5 cellular contexts compared by ENCODE assay signal in genomic region chr11:63430726-63431125, GRCh38.
A peak's percentile ranks its signal among the peaks of the same experiment; 100 is the strongest.
DNase-seq lines count a peak whose midpoint lies in the region; ATAC-seq, FAIRE-seq and TF ChIP-seq lines count a peak whose summit lies in the region.
"Not testable (repeated sequence)": the region's sequence is repeated elsewhere in the genome, so short reads cannot be mapped to it uniquely, and the experiment has no call there.

No MANE protein-coding gene starts in this region.

- DNase-seq in ELF-1 (ENCODE audit: low read depth, low spot score) (peak; percentile 15), NT2/D1 (ENCODE audit: low read depth, low spot score) (peak; percentile 91), endodermal cell (peak; percentile 56), mesendoderm (peak; percentile 21)
- DNase-seq in K562 (ENCODE audit: extremely low read depth in 1 of 4, low spot score in 3 of 4), result not testable (repeated sequence)

- TF ChIP-seq POLR2A in K562 (conservative IDR thresholded peaks at IDR 0.05), result not testable (repeated sequence)

- CTCF ChIA-PET in K562 (lab: Yijun Ruan, JAX; ENCODE audit: low intra/inter-chr PET ratio), result not testable (repeated sequence)

- H2AK5ac ChIP-seq in mesendoderm (ENCODE audit: low read length), result not testable (repeated sequence)

- H3K9ac ChIP-seq in NT2/D1 (ENCODE audit: insufficient read length, low read depth); K562 (ENCODE audit: insufficient read depth in 1 of 2, low read depth in 2 of 2, low read length in 2 of 2); endodermal cell (ENCODE audit: extremely low read depth, low read length, poor library complexity, severe bottlenecking); mesendoderm (ENCODE audit: low read length): not testable (repeated sequence)

- not testable (repeated sequence) for TF ChIP-seq RAD21 in K562 (CRISPR knock-in tag; conservative IDR thresholded peaks at IDR 0.05 in 1 of 2, IDR thresholded peaks at IDR 0.05 in 1 of 2)

- TF ChIP-seq EP300 in K562 (IDR thresholded peaks at IDR 0.05; ENCODE audit: low read length), result not testable (repeated sequence)

- not testable (repeated sequence) for FAIRE-seq in K562 (lab: Jason Lieb, UNC)

- H3K4ac ChIP-seq in mesendoderm (ENCODE audit: low read depth, low read length), result not testable (repeated sequence)

- intact Hi-C loops in K562 (cut with micrococcal nuclease), result not testable (repeated sequence)

- not testable (repeated sequence) for ATAC-seq in K562

- 0% methylated on average over 2 of the region's 2 CpGs for WGBS in K562 (ENCODE audit: insufficient coverage, low coverage, missing lambda C conversion rate)
- WGBS in endodermal cell (ENCODE audit: insufficient coverage in 1 of 2, insufficient read length in 1 of 2), 2 experiments, result 38 to 68% methylated on average over 1 to 2 of the region's 2 CpGs
- no CpG with 5 or more reads among the region's 2 CpGs for WGBS in mesendoderm (ENCODE audit: extremely low coverage, insufficient coverage, low lambda C conversion rate)

- not testable (repeated sequence) for H4K8ac ChIP-seq in mesendoderm (ENCODE audit: low read depth, low read length)

- H3K9me3 ChIP-seq in NT2/D1 (ENCODE audit: insufficient read depth, low read length), result peaks cover 53% of the 10 kb centered on the region
- H3K9me3 ChIP-seq in K562 (replicated peaks; ENCODE audit: control insufficient read depth, insufficient read depth, low read depth, low read length), result not testable (repeated sequence)
- peaks cover 27% of the 10 kb centered on the region for H3K9me3 ChIP-seq in endodermal cell (ENCODE audit: control insufficient read depth, low read length)

- not testable (repeated sequence) for H3K27ac Mint-ChIP-seq in endodermal cell

- H3K4me1 Mint-ChIP-seq in endodermal cell, result not testable (repeated sequence)

- not testable (repeated sequence) for H2BK15ac ChIP-seq in mesendoderm (replicated peaks; ENCODE audit: low read depth)

- H3K27me3 Mint-ChIP-seq in endodermal cell (ENCODE audit: insufficient read depth), result not testable (repeated sequence)

- H3K36me3 Mint-ChIP-seq in endodermal cell (ENCODE audit: low read depth), result peaks cover 14% of the 10 kb centered on the region

- H3K4me2 ChIP-seq in K562 (ENCODE audit: insufficient read depth, low read length); mesendoderm (ENCODE audit: low read length): not testable (repeated sequence)

- not testable (repeated sequence) for H3K79me1 ChIP-seq in mesendoderm (ENCODE audit: low read length)

- not testable (repeated sequence) for H3K27me3 ChIP-seq in NT2/D1 (ENCODE audit: insufficient read depth, insufficient read length); K562 (ENCODE audit: control insufficient read depth in 2 of 2, insufficient read depth in 2 of 2, low read length in 2 of 2); endodermal cell (ENCODE audit: control insufficient read depth, insufficient read depth, low read length, poor library complexity, severe bottlenecking); mesendoderm (ENCODE audit: insufficient read depth, low read length, poor library complexity)

- H2BK120ac ChIP-seq in mesendoderm (ENCODE audit: low read depth, low read length), result not testable (repeated sequence)

- not testable (repeated sequence) for H2BK5ac ChIP-seq in mesendoderm (ENCODE audit: low read length)

- not testable (repeated sequence) for H4K20me1 ChIP-seq in K562 (replicated peaks; ENCODE audit: control insufficient read depth, insufficient read depth, low read length)

- H2AFZ ChIP-seq in K562 (ENCODE audit: low read depth, low read length), result not testable (repeated sequence)

- H3K18ac ChIP-seq in mesendoderm (ENCODE audit: low read length), result not testable (repeated sequence)

- TF ChIP-seq CTCF in K562 (IDR thresholded peaks at IDR 0.05 in 2 of 3, conservative IDR thresholded peaks at IDR 0.05 in 1 of 3; ENCODE audit: insufficient read depth in 2 of 3, low read depth in 1 of 3, low read length in 3 of 3); endodermal cell (conservative IDR thresholded peaks at IDR 0.05): not testable (repeated sequence)

- not testable (repeated sequence) for H3K4me3 ChIP-seq in NT2/D1 (ENCODE audit: insufficient read length, low read depth); K562; mesendoderm (ENCODE audit: low read length)
- peak overlapping the region; percentile 69 for H3K4me3 ChIP-seq in endodermal cell (ENCODE audit: low read length)

- H3K4me3 Mint-ChIP-seq in endodermal cell, result not testable (repeated sequence)

- not testable (repeated sequence) for H3K27ac ChIP-seq in K562 (ENCODE audit: extremely low read depth, low read depth, low read length); endodermal cell (ENCODE audit: low read depth, low read length); mesendoderm (ENCODE audit: low read depth, low read length)

- H4K5ac ChIP-seq in mesendoderm (ENCODE audit: low read length), result not testable (repeated sequence)

- H3K36me3 ChIP-seq in NT2/D1 (ENCODE audit: insufficient read depth, insufficient read length, low read length); K562 (ENCODE audit: control insufficient read depth, insufficient read depth, low read length); endodermal cell (ENCODE audit: control insufficient read depth, insufficient read depth, low read length); mesendoderm (ENCODE audit: control insufficient read depth, insufficient read depth, low read length): not testable (repeated sequence)

- in situ Hi-C loops in K562 (cut with MboI), result not testable (repeated sequence)

- H3K9me3 Mint-ChIP-seq in endodermal cell, result peaks cover 72% of the 10 kb centered on the region

- not testable (repeated sequence) for H3K9me1 ChIP-seq in K562 (ENCODE audit: control insufficient read depth, insufficient read depth, low read length)

- not testable (repeated sequence) for H3K56ac ChIP-seq in mesendoderm (ENCODE audit: low read length)

- not testable (repeated sequence) for H3K79me2 ChIP-seq in K562 (ENCODE audit: control insufficient read depth, insufficient read depth, low read length); mesendoderm (ENCODE audit: control insufficient read depth, insufficient read depth, low read length)

- not testable (repeated sequence) for H3K4me1 ChIP-seq in NT2/D1 (ENCODE audit: insufficient read depth, insufficient read length); K562 (replicated peaks in 1 of 2; ENCODE audit: control insufficient read depth in 2 of 2, insufficient read depth in 2 of 2, low read length in 2 of 2); endodermal cell (ENCODE audit: control insufficient read depth, insufficient read depth, low read length); mesendoderm (ENCODE audit: control insufficient read depth, low read depth, low read length)

- BruUV-seq in K562 (replicated peaks; lab: Mats Ljungman, UMichigan), result not testable (repeated sequence)

- POLR2A ChIA-PET in K562 (lab: Yijun Ruan, JAX), result not testable (repeated sequence)

- H3K23ac ChIP-seq in mesendoderm (ENCODE audit: low read length), result not testable (repeated sequence)

TF ChIP-seq in K562, 482 proteins besides CTCF, POLR2A, EP300 and RAD21:
- TF ChIP-seq ZNF766 (CRISPR knock-in tag; conservative IDR thresholded peaks at IDR 0.05), result 0 out of 2 replicates have a peak, but pooled peaks have one; percentile 42
